ENCODE assay signal across 2 cellular contexts in the genomic region with DNA sequence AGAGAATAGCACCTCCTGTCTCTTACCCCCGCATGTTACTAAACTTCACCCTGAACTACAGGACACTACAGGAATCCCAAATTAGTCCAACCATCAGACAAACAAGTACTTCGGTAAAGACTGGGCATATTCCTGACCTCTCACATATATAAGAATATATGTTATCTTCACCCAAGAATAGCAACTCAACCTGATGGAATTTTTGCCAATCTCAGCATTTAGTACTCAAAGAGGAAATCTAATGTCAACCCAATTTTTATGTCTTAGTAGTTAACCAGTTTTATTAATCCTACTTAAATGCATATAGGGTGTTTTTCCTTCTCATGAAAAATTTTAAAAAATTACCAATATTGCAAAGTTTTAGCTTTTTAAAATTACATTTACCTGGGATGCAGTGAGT.
A peak's percentile ranks its signal among the peaks of the same experiment; 100 is the strongest.
TF ChIP-seq lines count a peak whose summit lies in the region.

No MANE protein-coding gene starts in this region.

TF ChIP-seq in HepG2, 621 proteins besides CTCF, POLR2A, EP300 and RAD21:
- TF ChIP-seq MAFF (IDR thresholded peaks at IDR 0.05; ENCODE audit: low read depth, low read length) (peak; percentile 63), MAFK (conservative IDR thresholded peaks at IDR 0.05 in 1 of 2, IDR thresholded peaks at IDR 0.05 in 1 of 2; ENCODE audit: low read length in 2 of 2) (peak; percentile 64 to 80), ZNF552 (CRISPR knock-in tag; IDR thresholded peaks at IDR 0.05; ENCODE audit: borderline replicate concordance) (no peak)

TF ChIP-seq in K562, 482 proteins besides CTCF, POLR2A, EP300 and RAD21:
- peak; percentile 4; the same call in 1 of the 2 replicates for TF ChIP-seq C11orf30 (IDR thresholded peaks at IDR 0.05; ENCODE audit: low read depth)
- TF ChIP-seq, protein P1, sequence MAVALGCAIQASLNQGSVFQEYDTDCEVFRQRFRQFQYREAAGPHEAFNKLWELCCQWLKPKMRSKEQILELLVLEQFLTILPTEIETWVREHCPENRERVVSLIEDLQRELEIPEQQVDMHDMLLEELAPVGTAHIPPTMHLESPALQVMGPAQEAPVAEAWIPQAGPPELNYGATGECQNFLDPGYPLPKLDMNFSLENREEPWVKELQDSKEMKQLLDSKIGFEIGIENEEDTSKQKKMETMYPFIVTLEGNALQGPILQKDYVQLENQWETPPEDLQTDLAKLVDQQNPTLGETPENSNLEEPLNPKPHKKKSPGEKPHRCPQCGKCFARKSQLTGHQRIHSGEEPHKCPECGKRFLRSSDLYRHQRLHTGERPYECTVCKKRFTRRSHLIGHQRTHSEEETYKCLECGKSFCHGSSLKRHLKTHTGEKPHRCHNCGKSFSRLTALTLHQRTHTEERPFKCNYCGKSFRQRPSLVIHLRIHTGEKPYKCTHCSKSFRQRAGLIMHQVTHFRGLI (CRISPR knock-in tag; IDR thresholded peaks at IDR 0.05) = no peak
TF ChIP-seq in K562: peak in this region for 1.
